In genomic region chr1:38135621-38136414, GRCh38 we compare ENCODE assay signal across 2 cellular contexts.
TF ChIP-seq lines count a peak whose summit lies in the region.

No MANE protein-coding gene starts in this region.

TF ChIP-seq in GM23338, 12 proteins besides CTCF, POLR2A, EP300 and RAD21 (continued from another document):
- TF ChIP-seq REST (IDR thresholded peaks at IDR 0.05; ENCODE audit: unreplicated experiment) = peak; percentile 16

TF ChIP-seq in WTC11, 78 proteins besides CTCF, POLR2A, EP300 and RAD21 (continued from another document):
- TF ChIP-seq ERG (CRISPR knock-in tag; IDR thresholded peaks at IDR 0.05) = no peak
TF ChIP-seq in WTC11: peak in this region for 0.
